17 cellular contexts compared by ENCODE assay signal in the genomic region with DNA sequence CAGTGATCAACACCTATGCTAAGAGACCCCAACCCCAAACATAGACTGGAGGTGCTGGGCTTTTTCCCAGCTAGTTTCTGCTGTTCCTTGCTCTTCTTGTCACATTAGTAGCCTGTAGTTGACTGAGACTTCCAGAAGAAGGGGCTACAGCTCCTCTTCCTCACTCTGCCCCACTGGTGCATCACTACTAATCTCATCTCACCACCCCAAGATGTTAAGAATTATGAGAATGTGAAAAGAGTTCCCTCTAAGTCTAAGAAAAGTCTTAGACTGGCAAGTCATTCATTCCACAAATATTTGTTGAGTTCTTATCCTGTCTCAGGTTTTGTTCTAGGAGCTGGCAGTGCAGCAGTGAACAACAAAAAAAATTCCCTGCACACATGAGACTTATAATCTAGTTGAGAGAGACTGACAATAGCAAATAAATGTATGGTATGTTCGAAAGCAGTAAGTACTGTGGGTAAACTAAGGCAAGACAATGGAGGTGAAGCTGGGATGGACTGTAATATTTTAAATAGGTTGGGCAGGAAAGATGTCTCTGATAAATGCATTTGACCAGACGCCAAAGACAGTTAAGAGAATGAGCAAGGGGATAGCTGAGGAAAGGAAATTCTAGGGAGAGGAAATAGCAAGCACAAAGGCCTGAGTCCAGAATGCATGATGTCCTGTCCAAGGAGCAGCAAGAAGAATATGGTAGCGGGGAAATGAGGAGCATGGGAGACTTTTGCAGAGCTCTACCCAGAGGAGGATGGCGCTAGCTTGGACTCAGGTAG.
A peak's percentile ranks its signal among the peaks of the same experiment; 100 is the strongest.
DNase-seq lines count a peak whose midpoint lies in the region; ATAC-seq and TF ChIP-seq lines count a peak whose summit lies in the region.
"Had no signal": no experiment of that assay in that cellular context is flagged by ENCODE, and none has a peak within 500 bp of the region (broad histone marks: within the 10 kb centered on the region; RNA-seq: fewer than 3 reads in every experiment).

No MANE protein-coding gene starts in this region.

- no peaks in the 10 kb centered on the region for H3K4me1 ChIP-seq in CD8-positive, alpha-beta memory T cell (ENCODE audit: insufficient read depth, low read length)
- H3K4me1 ChIP-seq in ovary (ENCODE audit: insufficient read depth): no peaks in the 10 kb centered on the region
- H3K4me1 ChIP-seq: parathyroid adenoma had no signal

- no peaks in the 10 kb centered on the region for H3K27me3 Mint-ChIP-seq in osteocyte (ENCODE audit: unreplicated experiment)
- peaks cover 0 to 4% of the 10 kb centered on the region in 2 donors for H3K27me3 Mint-ChIP-seq in CD8-positive, alpha-beta memory T cell

- TF ChIP-seq CTCF in NB4 (IDR thresholded peaks at IDR 0.05; ENCODE audit: low read depth, low read length): no peak
- peak; percentile 53 for TF ChIP-seq CTCF in osteocyte (IDR thresholded peaks at IDR 0.05)
- no peak for TF ChIP-seq CTCF in ovary (IDR thresholded peaks at IDR 0.05)

- ATAC-seq in HG03025 (IDR thresholded peaks at IDR 0.05; ENCODE audit: low FRiP score, unreplicated experiment): no peak
- ATAC-seq: activated CD8-positive, alpha-beta memory T cell treated with anti-CD3 and anti-CD28 coated beads, Interleukin-2, amount 10 ng/mL, durations not matched to agents 7 days and 5 days had no signal

- intact Hi-C loops in ovary (cut with DNase I): no loop called here

- CTCF ChIA-PET in CD8-positive, alpha-beta memory T cell (lab: Charles Lee): no interaction called here

- no peak overlapping the region for H3K4me3 Mint-ChIP-seq in osteocyte (ENCODE audit: unreplicated experiment)
- H3K4me3 Mint-ChIP-seq in CD8-positive, alpha-beta memory T cell: no peak overlapping the region
- H3K4me3 Mint-ChIP-seq: activated CD8-positive, alpha-beta memory T cell treated with anti-CD3 and anti-CD28 coated beads, Interleukin-2, amount 10 ng/mL, durations not matched to agents 7 days and 5 days; CD14-positive monocyte had no signal

- POLR2A ChIA-PET in CD8-positive, alpha-beta memory T cell (lab: Charles Lee): no interaction called here

- H3K4me3 ChIP-seq in NB4 (ENCODE audit: low read depth, low read length) (no peak overlapping the region), ovary (no peak overlapping the region)
- H3K4me3 ChIP-seq in CD8-positive, alpha-beta memory T cell (ENCODE audit: low read length): no peak overlapping the region
- H3K4me3 ChIP-seq: SK-N-MC had no signal

- H3K27ac Mint-ChIP-seq in osteocyte (ENCODE audit: unreplicated experiment): no peak overlapping the region
- H3K27ac Mint-ChIP-seq in CD8-positive, alpha-beta memory T cell: no peak overlapping the region
- H3K27ac Mint-ChIP-seq: activated CD8-positive, alpha-beta memory T cell treated with anti-CD3 and anti-CD28 coated beads, Interleukin-2, amount 10 ng/mL, durations not matched to agents 7 days and 5 days; CD14-positive monocyte had no signal

- peaks cover 4% of the 10 kb centered on the region for H3K4me1 Mint-ChIP-seq in osteocyte (ENCODE audit: unreplicated experiment)
- no peaks in the 10 kb centered on the region for H3K4me1 Mint-ChIP-seq in CD8-positive, alpha-beta memory T cell
- H3K4me1 Mint-ChIP-seq: activated CD8-positive, alpha-beta memory T cell treated with anti-CD3 and anti-CD28 coated beads, Interleukin-2, amount 10 ng/mL, durations not matched to agents 7 days and 5 days had no signal

- no peak for TF ChIP-seq EP300 in ovary (IDR thresholded peaks at IDR 0.05)

- no peaks in the 10 kb centered on the region for H3K36me3 Mint-ChIP-seq in osteocyte (ENCODE audit: unreplicated experiment)
- H3K36me3 Mint-ChIP-seq in CD8-positive, alpha-beta memory T cell: no peaks in the 10 kb centered on the region
- H3K36me3 Mint-ChIP-seq: activated CD8-positive, alpha-beta memory T cell treated with anti-CD3 and anti-CD28 coated beads, Interleukin-2, amount 10 ng/mL, durations not matched to agents 7 days and 5 days; CD14-positive monocyte had no signal

- no peaks in the 10 kb centered on the region for H3K36me3 ChIP-seq in CD8-positive, alpha-beta memory T cell (ENCODE audit: insufficient read depth, low read length)
- no peaks in the 10 kb centered on the region for H3K36me3 ChIP-seq in ovary

- no peaks in the 10 kb centered on the region for H3K27me3 ChIP-seq in CD8-positive, alpha-beta memory T cell (ENCODE audit: insufficient read depth, low read length, poor library complexity, severe bottlenecking)
- no peaks in the 10 kb centered on the region for H3K27me3 ChIP-seq in ovary

- WGBS in ovary, 3 donors: 70 to 82% (median 81%) methylated on average over 4 of the region's 4 CpGs

- TF ChIP-seq POLR2A in NB4 (IDR thresholded peaks at IDR 0.05; ENCODE audit: extremely low read depth, insufficient read length) (no peak), ovary (IDR thresholded peaks at IDR 0.05) (no peak)

- no peaks in the 10 kb centered on the region for H3K9me3 ChIP-seq in CD8-positive, alpha-beta memory T cell (ENCODE audit: low read length)
- no peaks in the 10 kb centered on the region for H3K9me3 ChIP-seq in ovary

- DNase-seq in EL: peak; percentile 82
- peak; percentile 26 for DNase-seq in NB4 (ENCODE audit: low read depth)
- DNase-seq in dermis blood vessel endothelial cell: peak; percentile 17
- no peak for DNase-seq in osteocyte (ENCODE audit: extremely low spot score, unreplicated experiment)
- no peak for DNase-seq in D341Med (ENCODE audit: low spot score)
- DNase-seq in CD8-positive, alpha-beta memory T cell: no peak
- DNase-seq in ovary: no peak
- DNase-seq: activated CD8-positive, alpha-beta memory T cell treated with anti-CD3 and anti-CD28 coated beads, Interleukin-2, amount 10 ng/mL, durations not matched to agents 7 days and 5 days; activated naive CD4-positive, alpha-beta T cell treated with Interleukin-2 at 50 U/mL for 16 hours; DND-41; NCI-H1105; OCI-M1 had no signal

- H3K27ac ChIP-seq in CD8-positive, alpha-beta memory T cell (ENCODE audit: low read depth, low read length): no peak overlapping the region
- no peak overlapping the region for H3K27ac ChIP-seq in ovary
- H3K27ac ChIP-seq: parathyroid adenoma, SK-N-MC, VCaP had no signal

- H3K9me3 Mint-ChIP-seq in osteocyte (ENCODE audit: unreplicated experiment): no peaks in the 10 kb centered on the region
- no peaks in the 10 kb centered on the region for H3K9me3 Mint-ChIP-seq in CD8-positive, alpha-beta memory T cell

Comparison
In these comparisons a context has a peak if more than half of its experiments do, and no peak if none do; other contexts are left out.
1. DNase-seq: peak in EL (single experiment), NB4 (single experiment) and dermis blood vessel endothelial cell (single experiment); none in osteocyte (single experiment), D341Med (single experiment), CD8-positive, alpha-beta memory T cell (0 of 5) and ovary (0 of 5).